In the genomic region with DNA sequence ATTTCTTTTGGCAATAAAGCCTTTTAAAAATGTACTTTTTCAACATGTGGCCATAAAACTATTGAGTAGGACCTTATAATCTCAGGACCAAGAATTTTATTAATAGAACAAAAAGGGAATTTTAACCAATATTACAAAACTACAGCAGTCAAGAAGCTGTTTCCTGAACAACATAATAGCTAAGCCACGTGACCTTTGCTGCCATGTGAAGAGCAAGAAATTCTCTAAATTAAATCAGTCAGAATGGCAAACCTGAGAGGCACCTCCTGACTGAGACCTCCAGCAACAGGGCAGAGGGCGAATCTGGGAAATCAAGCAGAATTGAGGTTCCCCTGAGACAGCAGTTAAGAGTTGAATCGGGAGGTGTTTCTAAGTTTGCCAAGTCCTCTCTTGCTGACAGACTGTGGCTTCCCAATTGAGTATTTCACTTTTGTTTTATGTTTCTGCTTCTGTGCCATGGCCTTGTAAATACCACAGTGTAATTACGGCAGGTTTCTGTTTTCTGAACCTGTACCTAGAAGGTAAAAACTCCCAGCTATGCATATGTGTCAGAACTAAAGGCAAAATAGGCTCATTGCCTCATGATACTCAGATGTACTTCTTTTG, we compare ENCODE assay signal across 14 cellular contexts.
DNase-seq lines count a peak whose midpoint lies in the region; ATAC-seq and FAIRE-seq lines count a peak whose summit lies in the region.
"Had no signal": no experiment of that assay in that cellular context is flagged by ENCODE, and none has a peak within 500 bp of the region (broad histone marks: within the 10 kb centered on the region; RNA-seq: fewer than 3 reads in every experiment).

No MANE protein-coding gene starts in this region.

- no peak for DNase-seq in GM18507 (ENCODE audit: extremely low spot score, insufficient read length, low read depth)
- no peak for DNase-seq in NCI-H69 (lab: John Stamatoyannopoulos, UW)
- DNase-seq in nucleus accumbens (lab: John Stamatoyannopoulos, UW) = no peak
- no peak for DNase-seq in NCI-H345 treated with DMSO at 0.1 percent for 48 hours (lab: John Stamatoyannopoulos, UW; ENCODE audit: unreplicated experiment)
- DNase-seq in NCI-H128 (lab: John Stamatoyannopoulos, UW; ENCODE audit: unreplicated experiment) = no peak
- DNase-seq: activated CD8-positive, alpha-beta memory T cell treated with anti-CD3 and anti-CD28 coated beads for 24 hours; CD4-positive, CD25-positive, alpha-beta regulatory T cell; Karpas-422; NCI-H510A treated with DMSO at 0.1 percent for 48 hours; small intestine; T-helper 1 cell had no signal

- FAIRE-seq in GM18507 (lab: Jason Lieb, UNC) = peak; percentile 91
- FAIRE-seq: small intestine had no signal

- ATAC-seq in GM19455 (IDR thresholded peaks at IDR 0.05; ENCODE audit: unreplicated experiment) = peak; percentile 98
- ATAC-seq in HG02885 (IDR thresholded peaks at IDR 0.05; ENCODE audit: poor library complexity, unreplicated experiment) = peak; percentile 97
- peak; percentile 98 for ATAC-seq in HG03571 (IDR thresholded peaks at IDR 0.05; ENCODE audit: unreplicated experiment)
